In the genomic region with DNA sequence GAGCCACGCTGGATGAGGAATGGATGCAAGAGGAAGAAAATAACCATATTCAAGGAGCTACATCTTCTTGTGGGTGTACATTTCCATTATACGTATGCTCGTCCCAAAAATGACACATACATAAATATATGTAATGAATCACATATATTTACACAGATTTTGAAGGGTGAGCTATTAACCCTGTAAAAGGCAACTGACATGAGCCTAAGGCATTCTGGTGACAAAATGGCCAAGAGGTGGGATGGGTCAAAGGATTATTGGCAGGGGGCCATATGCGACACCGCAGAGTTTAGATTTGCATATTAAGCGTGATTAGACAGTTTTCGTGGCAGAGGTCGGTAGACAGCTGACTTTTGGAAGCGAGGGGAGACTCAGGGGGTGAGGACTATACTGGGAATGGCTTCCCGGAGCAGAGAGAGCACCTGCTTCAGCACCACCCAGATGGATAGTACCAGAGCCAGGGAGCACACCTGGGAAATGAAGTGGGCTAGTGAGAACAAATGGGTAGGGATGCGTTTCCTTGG, we compare ENCODE assay signal across 8 cellular contexts. TPM values are rescaled to one million over a fixed set of nuclear protein-coding genes. Genes with fewer than 3 reads are reported as not detected.
DNase-seq lines count a peak whose midpoint lies in the region; ATAC-seq and TF ChIP-seq lines count a peak whose summit lies in the region.

No MANE protein-coding gene starts in this region.

- peak overlapping the region; percentile 86 for H3K4me3 ChIP-seq in AG10803 (ENCODE audit: low read length)
- H3K4me3 ChIP-seq in epithelial cell of proximal tubule (ENCODE audit: low read depth, low read length): peak overlapping the region; percentile 75
- peak overlapping the region; percentile 73 for H3K4me3 ChIP-seq in neural cell (ENCODE audit: low read length)

- no peak for TF ChIP-seq EP300 in neural cell (conservative IDR thresholded peaks at IDR 0.05; ENCODE audit: poor library complexity, severe bottlenecking)

- no peak for ATAC-seq in GM19455 (IDR thresholded peaks at IDR 0.05; ENCODE audit: unreplicated experiment)

- peak overlapping the region; percentile 68 for H3K9ac ChIP-seq in neural cell (ENCODE audit: low read length)

- peaks cover 34% of the 10 kb centered on the region for H3K27me3 ChIP-seq in neural cell (ENCODE audit: insufficient read depth, low read depth, low read length)

- no peaks in the 10 kb centered on the region for H3K9me3 ChIP-seq in neural cell (ENCODE audit: low read length)

- POLR2A ChIA-PET in RWPE1 (lab: Yijun Ruan, JAX; ENCODE audit: low non-redundant PET): no interaction called here

- no peaks in the 10 kb centered on the region for H3F3A ChIP-seq in neural cell (ENCODE audit: insufficient read depth, low read length, poor library complexity, severe bottlenecking)

- TF ChIP-seq CTCF in AG10803 (conservative IDR thresholded peaks at IDR 0.05; ENCODE audit: low read length) (no peak), RWPE1 (conservative IDR thresholded peaks at IDR 0.05; ENCODE audit: low read depth) (no peak), epithelial cell of proximal tubule (conservative IDR thresholded peaks at IDR 0.05; ENCODE audit: low read depth, low read length) (no peak), neural cell (IDR thresholded peaks at IDR 0.05; ENCODE audit: poor library complexity, severe bottlenecking) (no peak)

- CTCF ChIA-PET in RWPE1 (lab: Yijun Ruan, JAX): interaction anchor here (0.6 to 1.0 kb wide), 3 partner anchors 38 to 1479 kb away, joined by 3 to 4 read pairs (median 3); no protein-coding TSS in a partner anchor

- H3K27ac ChIP-seq in RWPE1 (peak overlapping the region; percentile 53), neural cell (ENCODE audit: low read length) (peak overlapping the region; percentile 66)

- H3K4me2 ChIP-seq in neural cell (ENCODE audit: low read length): peak overlapping the region; percentile 40

- DNase-seq in AG10803 (ENCODE audit: low read depth) (peak; percentile 4), HPDE6-E6E7 (ENCODE audit: extremely low spot score) (peak; percentile 41), RWPE1 (ENCODE audit: low spot score) (peak; percentile 48), epithelial cell of proximal tubule (ENCODE audit: low read depth) (no peak), T1000 (lab: John Stamatoyannopoulos, UW) (no peak), SK-N-DZ (ENCODE audit: low spot score) (no peak)

- no peaks in the 10 kb centered on the region for H4K20me1 ChIP-seq in neural cell (ENCODE audit: insufficient read depth)

- no peak for TF ChIP-seq RAD21 in neural cell (conservative IDR thresholded peaks at IDR 0.05)

- H3K79me2 ChIP-seq in neural cell (replicated peaks; ENCODE audit: insufficient read depth, low read length): no peaks in the 10 kb centered on the region

- H3K36me3 ChIP-seq in neural cell (ENCODE audit: insufficient read depth, low read length): no peaks in the 10 kb centered on the region

- H2AFZ ChIP-seq in neural cell (ENCODE audit: low read depth, low read length): peak overlapping the region; percentile 51

- no peaks in the 10 kb centered on the region for H3K9me2 ChIP-seq in neural cell (ENCODE audit: insufficient read depth, low read length)

TF ChIP-seq in neural cell, 6 proteins besides CTCF, POLR2A, EP300 and RAD21:
- TF ChIP-seq TAF1 (IDR thresholded peaks at IDR 0.05; ENCODE audit: low read depth) (no peak), EZH2 (IDR thresholded peaks at IDR 0.05; ENCODE audit: borderline replicate concordance, insufficient read depth, low read length, poor library complexity, severe bottlenecking) (no peak), MXI1 (conservative IDR thresholded peaks at IDR 0.05; ENCODE audit: poor library complexity, severe bottlenecking) (peak; percentile 70), SMC3 (conservative IDR thresholded peaks at IDR 0.05; ENCODE audit: poor library complexity) (no peak), POLR2AphosphoS5 (IDR thresholded peaks at IDR 0.05) (no peak)
- TF ChIP-seq, protein P1, sequence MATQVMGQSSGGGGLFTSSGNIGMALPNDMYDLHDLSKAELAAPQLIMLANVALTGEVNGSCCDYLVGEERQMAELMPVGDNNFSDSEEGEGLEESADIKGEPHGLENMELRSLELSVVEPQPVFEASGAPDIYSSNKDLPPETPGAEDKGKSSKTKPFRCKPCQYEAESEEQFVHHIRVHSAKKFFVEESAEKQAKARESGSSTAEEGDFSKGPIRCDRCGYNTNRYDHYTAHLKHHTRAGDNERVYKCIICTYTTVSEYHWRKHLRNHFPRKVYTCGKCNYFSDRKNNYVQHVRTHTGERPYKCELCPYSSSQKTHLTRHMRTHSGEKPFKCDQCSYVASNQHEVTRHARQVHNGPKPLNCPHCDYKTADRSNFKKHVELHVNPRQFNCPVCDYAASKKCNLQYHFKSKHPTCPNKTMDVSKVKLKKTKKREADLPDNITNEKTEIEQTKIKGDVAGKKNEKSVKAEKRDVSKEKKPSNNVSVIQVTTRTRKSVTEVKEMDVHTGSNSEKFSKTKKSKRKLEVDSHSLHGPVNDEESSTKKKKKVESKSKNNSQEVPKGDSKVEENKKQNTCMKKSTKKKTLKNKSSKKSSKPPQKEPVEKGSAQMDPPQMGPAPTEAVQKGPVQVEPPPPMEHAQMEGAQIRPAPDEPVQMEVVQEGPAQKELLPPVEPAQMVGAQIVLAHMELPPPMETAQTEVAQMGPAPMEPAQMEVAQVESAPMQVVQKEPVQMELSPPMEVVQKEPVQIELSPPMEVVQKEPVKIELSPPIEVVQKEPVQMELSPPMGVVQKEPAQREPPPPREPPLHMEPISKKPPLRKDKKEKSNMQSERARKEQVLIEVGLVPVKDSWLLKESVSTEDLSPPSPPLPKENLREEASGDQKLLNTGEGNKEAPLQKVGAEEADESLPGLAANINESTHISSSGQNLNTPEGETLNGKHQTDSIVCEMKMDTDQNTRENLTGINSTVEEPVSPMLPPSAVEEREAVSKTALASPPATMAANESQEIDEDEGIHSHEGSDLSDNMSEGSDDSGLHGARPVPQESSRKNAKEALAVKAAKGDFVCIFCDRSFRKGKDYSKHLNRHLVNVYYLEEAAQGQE (IDR thresholded peaks at IDR 0.05; ENCODE audit: borderline replicate concordance): no peak

RNA-seq across cellular contexts. Expression of a gene that starts 0.4 kb away (rescaled TPM):
- total RNA-seq in epithelial cell of proximal tubule: 17.5 and 29.8 TPM in 2 replicates
- polyA plus RNA-seq in neural cell: 26.7 and 28.2 TPM in 2 replicates
- polyA minus RNA-seq in neural cell: 13.1 and 17.0 TPM in 2 replicates
- polyA plus RNA-seq in SK-N-DZ (2014; cell fraction: cytosol; rRNA removed): 84.8 and 86.6 TPM in 2 replicates
- polyA plus RNA-seq in SK-N-DZ (2014; cell fraction: nucleus; rRNA removed): 58.2 and 61.7 TPM in 2 replicates

RNA-seq across cellular contexts. Expression of a gene that starts 44.9 kb away (rescaled TPM):
- not detected in 2 replicates for total RNA-seq in epithelial cell of proximal tubule
- 0.07 and 0.10 TPM in 2 replicates for polyA plus RNA-seq in neural cell
- 0.23 TPM in 1 of 2 replicates, not detected in the other for polyA minus RNA-seq in neural cell
- 0.09 TPM in 1 of 2 replicates, not detected in the other for polyA plus RNA-seq in SK-N-DZ (2014; cell fraction: cytosol; rRNA removed)
- polyA plus RNA-seq in SK-N-DZ (2014; cell fraction: nucleus; rRNA removed): 0.13 TPM in 1 of 2 replicates, not detected in the other

Comparison
In these comparisons a context has a peak if more than half of its experiments do, and no peak if none do; other contexts are left out.
1. DNase-seq: peak in AG10803 (single experiment), HPDE6-E6E7 (single experiment) and RWPE1 (single experiment); none in epithelial cell of proximal tubule (single experiment), T1000 (single experiment) and SK-N-DZ (single experiment).
2. Peak in every context shown above with its lines, with median percentiles within 50 percentile points of each other: H3K4me3 ChIP-seq.